ENCODE assay signal across 28 cellular contexts in the genomic region with DNA sequence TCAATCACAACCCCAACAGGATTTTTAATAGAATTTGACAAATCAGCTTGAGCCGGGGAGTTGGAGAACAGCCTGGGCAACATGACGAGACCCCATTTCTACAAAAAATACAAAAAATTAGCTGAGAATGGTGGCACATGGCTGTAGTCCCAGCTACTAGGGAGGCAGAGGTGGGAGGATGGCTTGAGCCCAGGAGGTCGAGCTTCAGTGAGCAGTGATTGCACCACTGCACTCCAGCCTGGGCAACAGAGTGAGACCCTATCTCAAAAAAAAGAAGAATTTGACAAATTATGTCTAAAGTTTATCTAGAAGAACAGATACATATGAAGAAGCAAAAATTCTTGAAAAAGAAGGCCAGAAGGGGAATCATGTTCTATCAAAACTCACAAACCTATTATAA. TPM values are rescaled to one million over a fixed set of nuclear protein-coding genes. Genes with fewer than 3 reads are reported as not detected.
DNase-seq lines count a peak whose midpoint lies in the region; ATAC-seq, FAIRE-seq and TF ChIP-seq lines count a peak whose summit lies in the region.
"Had no signal": no experiment of that assay in that cellular context is flagged by ENCODE, and none has a peak within 500 bp of the region (broad histone marks: within the 10 kb centered on the region; RNA-seq: fewer than 3 reads in every experiment).

No MANE protein-coding gene starts in this region.

- H3K4me1 Mint-ChIP-seq in T-helper 17 cell, result peaks cover 2% of the 10 kb centered on the region
- H3K4me1 Mint-ChIP-seq: B cell; CD4-positive, alpha-beta memory T cell; CD4-positive, CD25-positive, alpha-beta regulatory T cell; CD8-positive, alpha-beta memory T cell had no signal

- H3K36me3 Mint-ChIP-seq in T-helper 17 cell (ENCODE audit: low read depth), result no peaks in the 10 kb centered on the region
- H3K36me3 Mint-ChIP-seq: CD4-positive, alpha-beta memory T cell; CD4-positive, CD25-positive, alpha-beta regulatory T cell had no signal

- no peaks in the 10 kb centered on the region for H3K9me2 ChIP-seq in neural cell (ENCODE audit: insufficient read depth, low read length)

- H3K9me3 ChIP-seq in T-helper 17 cell (ENCODE audit: control insufficient read depth, low read length, poor library complexity, severe bottlenecking), result no peaks in the 10 kb centered on the region
- no peaks in the 10 kb centered on the region for H3K9me3 ChIP-seq in K562 (replicated peaks; ENCODE audit: control insufficient read depth, insufficient read depth, low read depth, low read length)
- no peaks in the 10 kb centered on the region for H3K9me3 ChIP-seq in neural cell (ENCODE audit: low read length)
- H3K9me3 ChIP-seq: A549, BLaER1 had no signal

- ATAC-seq in T-helper 17 cell (no peak), K562 (no peak), SK-N-SH treated with all-trans-retinoic acid at 6 μM for 48 hours (no peak)
- ATAC-seq: A549, GM12878 had no signal

- H3K9ac ChIP-seq in K562 (ENCODE audit: insufficient read depth in 1 of 2, low read depth in 2 of 2, low read length in 2 of 2) (no peak overlapping the region), neural cell (ENCODE audit: low read length) (no peak overlapping the region)
- H3K9ac ChIP-seq: BLaER1 had no signal

- H3K4me2 ChIP-seq in K562 (ENCODE audit: insufficient read depth, low read length), result no peak overlapping the region
- no peak overlapping the region for H3K4me2 ChIP-seq in neural cell (ENCODE audit: low read length)
- H3K4me2 ChIP-seq: A549, BLaER1 had no signal

- POLR2A ChIA-PET in K562 (lab: Yijun Ruan, JAX), result interaction anchor here (0.6 kb wide), 1 partner anchor 339 kb away, joined by 3 read pairs; no protein-coding TSS in a partner anchor

- H2AFZ ChIP-seq in K562 (ENCODE audit: low read depth, low read length), result no peak overlapping the region
- H2AFZ ChIP-seq in neural cell (ENCODE audit: low read depth, low read length), result no peak overlapping the region

- in situ Hi-C loops in K562 (cut with MboI), result no loop called here

- CTCF ChIA-PET in K562 (lab: Yijun Ruan, JAX; ENCODE audit: low intra/inter-chr PET ratio), result interaction anchor here (0.7 kb wide), 1 partner anchor 1151 kb away, joined by 4 read pairs; no protein-coding TSS in a partner anchor

- H3K4me1 ChIP-seq in K562 (replicated peaks in 1 of 2; ENCODE audit: control insufficient read depth in 2 of 2, insufficient read depth in 2 of 2, low read length in 2 of 2), result peaks cover 0 to 5% of the 10 kb centered on the region in 2 experiments; a peak in 1 of 5 replicates
- H3K4me1 ChIP-seq: A549 had no signal

- TF ChIP-seq CTCF in K562 (IDR thresholded peaks at IDR 0.05 in 2 of 3, conservative IDR thresholded peaks at IDR 0.05 in 1 of 3; ENCODE audit: insufficient read depth in 2 of 3, low read depth in 1 of 3, low read length in 3 of 3), result no peak
- TF ChIP-seq CTCF in neural cell (IDR thresholded peaks at IDR 0.05; ENCODE audit: poor library complexity, severe bottlenecking), result no peak

- H3K9me1 ChIP-seq in K562 (ENCODE audit: control insufficient read depth, insufficient read depth, low read length), result no peaks in the 10 kb centered on the region

- H3K27me3 ChIP-seq in K562 (ENCODE audit: control insufficient read depth in 2 of 2, insufficient read depth in 2 of 2, low read length in 2 of 2) (no peaks in the 10 kb centered on the region), neural cell (ENCODE audit: insufficient read depth, low read depth, low read length) (no peaks in the 10 kb centered on the region)
- H3K27me3 ChIP-seq: BLaER1 had no signal

- H3K4me3 ChIP-seq in K562 (no peak overlapping the region), neural cell (ENCODE audit: low read length) (no peak overlapping the region)
- H3K4me3 ChIP-seq: A549, BLaER1, GM12878 had no signal

- H3K4me3 Mint-ChIP-seq in T-helper 17 cell, result no peak overlapping the region
- H3K4me3 Mint-ChIP-seq: B cell; CD14-positive monocyte; CD4-positive, alpha-beta memory T cell; CD4-positive, CD25-positive, alpha-beta regulatory T cell; CD8-positive, alpha-beta memory T cell had no signal

- H4K20me1 ChIP-seq in K562 (replicated peaks; ENCODE audit: control insufficient read depth, insufficient read depth, low read length) (no peaks in the 10 kb centered on the region), neural cell (ENCODE audit: insufficient read depth) (no peaks in the 10 kb centered on the region)
- H4K20me1 ChIP-seq: BLaER1 had no signal

- FAIRE-seq in GM18507 (lab: Jason Lieb, UNC) (peak; percentile 70), K562 (lab: Jason Lieb, UNC) (no peak)
- FAIRE-seq: A549, GM12878, GM12892, GM19239 had no signal

- TF ChIP-seq EP300 in K562 (IDR thresholded peaks at IDR 0.05; ENCODE audit: low read length) (no peak), neural cell (conservative IDR thresholded peaks at IDR 0.05; ENCODE audit: poor library complexity, severe bottlenecking) (no peak)

- peak overlapping the region; percentile 8 for H3K27ac Mint-ChIP-seq in T-helper 17 cell
- H3K27ac Mint-ChIP-seq: B cell; CD4-positive, alpha-beta memory T cell; CD8-positive, alpha-beta memory T cell had no signal

- H3F3A ChIP-seq in neural cell (ENCODE audit: insufficient read depth, low read length, poor library complexity, severe bottlenecking), result no peaks in the 10 kb centered on the region

- no peak for TF ChIP-seq POLR2A in K562 (conservative IDR thresholded peaks at IDR 0.05)

- 89% methylated on average over 3 of the region's 3 CpGs for WGBS in K562 (ENCODE audit: insufficient coverage, low coverage, missing lambda C conversion rate)

- H3K79me2 ChIP-seq in K562 (ENCODE audit: control insufficient read depth, insufficient read depth, low read length), result no peaks in the 10 kb centered on the region
- no peaks in the 10 kb centered on the region for H3K79me2 ChIP-seq in neural cell (replicated peaks; ENCODE audit: insufficient read depth, low read length)

- no peak for TF ChIP-seq RAD21 in K562 (CRISPR knock-in tag; conservative IDR thresholded peaks at IDR 0.05 in 1 of 2, IDR thresholded peaks at IDR 0.05 in 1 of 2)
- no peak for TF ChIP-seq RAD21 in neural cell (conservative IDR thresholded peaks at IDR 0.05)

- intact Hi-C loops in K562 (cut with micrococcal nuclease), result no loop called here

- H3K27ac ChIP-seq in K562 (ENCODE audit: extremely low read depth, low read depth, low read length) (no peak overlapping the region), neural cell (ENCODE audit: low read length) (peak overlapping the region; percentile 54)
- H3K27ac ChIP-seq: 22Rv1, A549, BLaER1 had no signal

- H3K36me3 ChIP-seq in K562 (ENCODE audit: control insufficient read depth, insufficient read depth, low read length), result peaks cover 56% of the 10 kb centered on the region
- H3K36me3 ChIP-seq in neural cell (ENCODE audit: insufficient read depth, low read length), result no peaks in the 10 kb centered on the region
- H3K36me3 ChIP-seq: BLaER1 had no signal

- no TSS peak for BruUV-seq in K562 (replicated peaks; lab: Mats Ljungman, UMichigan)

- H3K27me3 Mint-ChIP-seq in T-helper 17 cell, result peaks cover 9% of the 10 kb centered on the region
- H3K27me3 Mint-ChIP-seq: B cell had no signal

- DNase-seq in GM18507 (ENCODE audit: extremely low spot score, insufficient read length, low read depth) (no peak), T-helper 17 cell (no peak), K562 (ENCODE audit: extremely low read depth in 1 of 4, low spot score in 3 of 4) (no peak), NCI-H2107 (lab: John Stamatoyannopoulos, UW) (no peak)
- no peak for DNase-seq in stimulated activated CD4-positive, alpha-beta T cell treated with anti-CD3 and anti-CD28 coated beads, Interleukin-4, amount 100 ng/mL, for 24 hours
- DNase-seq: AML-193; C1 segment of cervical spinal cord; CD4-positive, alpha-beta memory T cell; CD4-positive, CD25-positive, alpha-beta regulatory T cell; CD8-positive, alpha-beta memory T cell; COR-L47; DMS 273 treated with DMSO at 0.1 percent for 48 hours; DMS153; DMS53; DMS79; DND-41; EL; GDM1 had no signal

TF ChIP-seq in K562, 482 proteins besides CTCF, POLR2A, EP300 and RAD21 (continues in another document):
- TF ChIP-seq RBBP5 (IDR thresholded peaks at IDR 0.05; ENCODE audit: borderline replicate concordance, insufficient read depth, low read length, poor library complexity, severe bottlenecking) (no peak), SIRT6 (IDR thresholded peaks at IDR 0.05; ENCODE audit: low read depth, low read length) (no peak), ZNF764 (CRISPR knock-in tag; IDR thresholded peaks at IDR 0.05; ENCODE audit: low read depth) (no peak)

TF ChIP-seq in neural cell, 6 proteins besides CTCF, POLR2A, EP300 and RAD21:
- TF ChIP-seq SMC3 (conservative IDR thresholded peaks at IDR 0.05; ENCODE audit: poor library complexity) (no peak), TAF1 (IDR thresholded peaks at IDR 0.05; ENCODE audit: low read depth) (no peak), MXI1 (conservative IDR thresholded peaks at IDR 0.05; ENCODE audit: poor library complexity, severe bottlenecking) (no peak)

RNA-seq across cellular contexts. Expression of a gene that starts 43.2 kb away (rescaled TPM):
- total RNA-seq in T-helper 17 cell, result under 1 TPM; 0.31 to 0.65 TPM
- 114 and 187 TPM in 2 replicates for total RNA-seq in K562 (2011; cell fraction: chromatin; rRNA removed; ENCODE audit: low replicate concordance)
- total RNA-seq in K562 (2011; cell fraction: nucleolus; rRNA removed), result 100 and 116 TPM in 2 replicates
- total RNA-seq in K562 (2011; cell fraction: nucleoplasm; rRNA removed), result 130 and 133 TPM in 2 replicates
- 17.8 and 21.7 TPM in 2 replicates for total RNA-seq in K562 (2014; rRNA removed)
- total RNA-seq in K562 (2014; rRNA removed; fragmentation: Illumina TruSeq; extraction: Trizol), result 54.0 and 54.2 TPM in 2 replicates
- 41.2 and 43.3 TPM in 2 replicates for total RNA-seq in K562 (2015; rRNA removed; fragmentation: Illumina TruSeq; extraction: Trizol)
- 31.1 and 31.6 TPM in 2 replicates for total RNA-seq in K562 (2021)
- polyA plus RNA-seq in K562 (2011; rRNA removed), result 41.3 and 44.7 TPM in 2 replicates
- polyA plus RNA-seq in K562 (2011; cell fraction: cytosol; rRNA removed), result 12.5 and 26.8 TPM in 2 replicates
- polyA plus RNA-seq in K562 (2011; cell fraction: nucleus; rRNA removed), result 25.7 and 36.5 TPM in 2 replicates
- polyA plus RNA-seq in K562 (2012), result 17.5 and 23.2 TPM in 2 replicates
- 19.2 and 23.7 TPM in 2 replicates for polyA plus RNA-seq in K562 (2014; fragmentation: Illumina TruSeq; extraction: Trizol)
- polyA plus RNA-seq in K562 (2014; fragmentation: Nextera tagmentation; extraction: Ambion mirVana), result 1 to 10 TPM in 1 of 2 experiments, under 1 TPM in 1; 0.87 to 1.9 TPM
- 14.6 and 18.6 TPM in 2 replicates for polyA plus RNA-seq in K562 (2014; rRNA removed)
- 150 and 168 TPM in 2 replicates for polyA minus RNA-seq in K562 (2011; rRNA and poly(A)+ RNA removed)
- polyA minus RNA-seq in K562 (2011; cell fraction: cytosol; rRNA and poly(A)+ RNA removed), result 41.7 and 43.8 TPM in 2 replicates
- 35.1 and 70.3 TPM in 2 replicates for polyA minus RNA-seq in K562 (2011; cell fraction: nucleus; rRNA and poly(A)+ RNA removed)
- 5.0 TPM in 1 of 2 replicates, not detected in the other for polyA plus RNA-seq in neural cell
- 0.73 and 0.93 TPM in 2 replicates for polyA minus RNA-seq in neural cell
- polyA plus RNA-seq: CD4-positive, alpha-beta memory T cell; CD8-positive, alpha-beta memory T cell had no signal

Comparison
In these comparisons a context has a peak if more than half of its experiments do, and no peak if none do; other contexts are left out.
1. RNA of a gene that starts 43.2 kb away (total RNA-seq): 17.8 to 187 TPM in K562; 0.31 to 0.65 TPM in T-helper 17 cell; every median in the first group is over 10 times any median in the second.